In the genomic region with DNA sequence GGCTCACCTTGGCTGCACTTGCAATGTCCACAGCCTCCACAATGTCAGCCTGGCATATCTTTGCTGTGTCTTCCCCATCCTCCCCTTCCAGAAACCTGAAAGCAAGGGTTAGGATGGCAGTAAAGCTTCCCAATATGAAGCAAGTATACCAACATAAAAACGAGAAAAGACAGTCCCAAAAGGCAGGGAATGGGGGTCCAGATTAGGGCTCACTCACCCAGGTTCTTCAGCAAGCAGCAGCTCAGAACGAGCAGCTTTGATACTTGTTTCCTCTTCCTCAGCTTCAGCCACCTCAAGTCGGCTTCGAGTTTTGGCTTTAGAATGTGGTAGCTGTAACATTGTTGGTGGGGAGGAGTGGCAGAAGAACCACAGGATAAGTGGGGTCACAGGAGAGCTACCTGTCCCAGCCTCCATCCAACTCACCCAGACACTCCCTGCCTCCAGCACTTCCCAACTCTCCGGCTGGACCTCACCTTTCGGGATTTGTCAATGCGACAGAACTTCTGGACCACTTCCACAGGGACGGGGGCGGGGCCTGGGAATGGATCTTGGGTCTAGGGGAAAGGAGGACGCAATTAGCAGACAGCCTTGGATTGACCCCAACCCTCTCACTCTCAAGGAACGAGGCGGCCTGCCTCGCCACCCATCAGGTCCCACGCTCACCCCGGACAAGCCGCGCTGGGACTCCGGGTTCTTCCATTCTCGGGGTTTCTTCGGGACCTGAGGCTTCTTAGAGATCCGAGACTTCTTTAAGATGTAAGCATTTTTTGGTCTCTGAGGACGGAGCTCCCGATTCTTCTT, we compare ENCODE assay signal across 8 cellular contexts. TPM values are rescaled to one million over a fixed set of nuclear protein-coding genes. Genes with fewer than 3 reads are reported as not detected.
DNase-seq lines count a peak whose midpoint lies in the region; ATAC-seq, FAIRE-seq and TF ChIP-seq lines count a peak whose summit lies in the region.

No MANE protein-coding gene starts in this region.

- peaks cover 49% of the 10 kb centered on the region for H3K79me2 ChIP-seq in keratinocyte (ENCODE audit: control insufficient read depth, insufficient read depth, low read length)

- no peaks in the 10 kb centered on the region for H3K27me3 Mint-ChIP-seq in T-helper 2 cell treated with Interferon-gamma antibody and Interleukin-4, amounts not matched to agents 5 μg/mL and 100 μg/mL, for 36 hours (ENCODE audit: low read depth)
- H3K27me3 Mint-ChIP-seq in activated T-helper 2 cell treated with anti-CD3 and anti-CD28 coated beads, Interferon-gamma antibody, Interleukin-2, Interleukin-4, amounts not matched to agents 10 μg/mL and 5 μg/mL and 100 μg/mL, durations not matched to agents 14 hours and 24 hours and 36 hours (ENCODE audit: low read depth): no peaks in the 10 kb centered on the region

- H3K36me3 ChIP-seq in keratinocyte (ENCODE audit: control insufficient read depth in 2 of 2, extremely low read depth in 1 of 2, insufficient read depth in 2 of 2, low read length in 2 of 2): peaks cover 33 to 54% of the 10 kb centered on the region in 2 experiments
- peaks cover 21% of the 10 kb centered on the region for H3K36me3 ChIP-seq in thoracic aorta

- H3K9me3 ChIP-seq in keratinocyte (ENCODE audit: control insufficient read depth, low read depth, low read length) (no peaks in the 10 kb centered on the region), thoracic aorta (no peaks in the 10 kb centered on the region)

- H3K36me3 Mint-ChIP-seq in T-helper 2 cell treated with Interferon-gamma antibody and Interleukin-4, amounts not matched to agents 5 μg/mL and 100 μg/mL, for 36 hours (ENCODE audit: low read depth): peaks cover 46% of the 10 kb centered on the region
- peaks cover 53% of the 10 kb centered on the region for H3K36me3 Mint-ChIP-seq in activated T-helper 2 cell treated with anti-CD3 and anti-CD28 coated beads, Interferon-gamma antibody, Interleukin-2, Interleukin-4, amounts not matched to agents 10 μg/mL and 5 μg/mL and 100 μg/mL, durations not matched to agents 14 hours and 24 hours and 36 hours (ENCODE audit: low read depth)

- no peaks in the 10 kb centered on the region for H3K9me1 ChIP-seq in keratinocyte (ENCODE audit: control insufficient read depth, extremely low read depth, insufficient read depth, low read length)

- H3K4me1 Mint-ChIP-seq in T-helper 2 cell treated with Interferon-gamma antibody and Interleukin-4, amounts not matched to agents 5 μg/mL and 100 μg/mL, for 36 hours (ENCODE audit: low read depth): peaks cover 26% of the 10 kb centered on the region
- peaks cover 25% of the 10 kb centered on the region for H3K4me1 Mint-ChIP-seq in activated T-helper 2 cell treated with anti-CD3 and anti-CD28 coated beads, Interferon-gamma antibody, Interleukin-2, Interleukin-4, amounts not matched to agents 10 μg/mL and 5 μg/mL and 100 μg/mL, durations not matched to agents 14 hours and 24 hours and 36 hours (ENCODE audit: low read depth)

- intact Hi-C loops in activated T-helper 2 cell treated with anti-CD3 and anti-CD28 coated beads, Interferon-gamma antibody, Interleukin-2, Interleukin-4, amounts not matched to agents 10 μg/mL and 5 μg/mL and 100 μg/mL, durations not matched to agents 14 hours and 24 hours and 36 hours (cut with micrococcal nuclease): no loop called here

- FAIRE-seq in keratinocyte (lab: Jason Lieb, UNC): no peak

- no peak for DNase-seq in T-helper 2 cell treated with Interferon-gamma antibody and Interleukin-4, amounts not matched to agents 5 μg/mL and 100 μg/mL, for 36 hours (ENCODE audit: low spot score)
- DNase-seq in T-helper 2 cell (no peak), keratinocyte (ENCODE audit: low read depth, low spot score) (no peak), thoracic aorta (ENCODE audit: low spot score) (no peak), anterior cingulate cortex (lab: John Stamatoyannopoulos, UW) (no peak)
- no peak for DNase-seq in activated T-helper 2 cell treated with anti-CD3 and anti-CD28 coated beads, Interferon-gamma antibody, Interleukin-2, Interleukin-4, amounts not matched to agents 10 μg/mL and 5 μg/mL and 100 μg/mL, durations not matched to agents 14 hours and 24 hours and 36 hours (ENCODE audit: low spot score)

- H3K4me3 Mint-ChIP-seq in T-helper 2 cell treated with Interferon-gamma antibody and Interleukin-4, amounts not matched to agents 5 μg/mL and 100 μg/mL, for 36 hours: peak overlapping the region; percentile 98
- peak overlapping the region; percentile 98 for H3K4me3 Mint-ChIP-seq in activated T-helper 2 cell treated with anti-CD3 and anti-CD28 coated beads, Interferon-gamma antibody, Interleukin-2, Interleukin-4, amounts not matched to agents 10 μg/mL and 5 μg/mL and 100 μg/mL, durations not matched to agents 14 hours and 24 hours and 36 hours (ENCODE audit: low read depth)

- peak overlapping the region; percentile 8 for H3K27ac Mint-ChIP-seq in T-helper 2 cell treated with Interferon-gamma antibody and Interleukin-4, amounts not matched to agents 5 μg/mL and 100 μg/mL, for 36 hours
- peak overlapping the region; percentile 20 for H3K27ac Mint-ChIP-seq in activated T-helper 2 cell treated with anti-CD3 and anti-CD28 coated beads, Interferon-gamma antibody, Interleukin-2, Interleukin-4, amounts not matched to agents 10 μg/mL and 5 μg/mL and 100 μg/mL, durations not matched to agents 14 hours and 24 hours and 36 hours

- H3K4me1 ChIP-seq in keratinocyte (ENCODE audit: control insufficient read depth, extremely low read depth, insufficient read depth, low read length): peaks cover 20% of the 10 kb centered on the region
- peaks cover 16 to 22% of the 10 kb centered on the region in 2 donors for H3K4me1 ChIP-seq in thoracic aorta (ENCODE audit: control insufficient read depth in 1 of 2, low read depth in 2 of 2)

- no peak for ATAC-seq in thoracic aorta (ENCODE audit: insufficient number of reproducible peaks, low FRiP score, low read depth)
- no peak for ATAC-seq in HG02870 (IDR thresholded peaks at IDR 0.05; ENCODE audit: unreplicated experiment)
- no peak for ATAC-seq in HG02678 (IDR thresholded peaks at IDR 0.05; ENCODE audit: unreplicated experiment)

- H3K9me3 Mint-ChIP-seq in T-helper 2 cell treated with Interferon-gamma antibody and Interleukin-4, amounts not matched to agents 5 μg/mL and 100 μg/mL, for 36 hours: no peaks in the 10 kb centered on the region
- no peaks in the 10 kb centered on the region for H3K9me3 Mint-ChIP-seq in activated T-helper 2 cell treated with anti-CD3 and anti-CD28 coated beads, Interferon-gamma antibody, Interleukin-2, Interleukin-4, amounts not matched to agents 10 μg/mL and 5 μg/mL and 100 μg/mL, durations not matched to agents 14 hours and 24 hours and 36 hours

- peak overlapping the region; percentile 99 for H3K4me2 ChIP-seq in keratinocyte (ENCODE audit: control insufficient read depth, extremely low read depth, insufficient read depth, low read depth, low read length)

- H3K27me3 ChIP-seq in keratinocyte (ENCODE audit: control insufficient read depth, extremely low read depth, insufficient read depth, low read length) (no peaks in the 10 kb centered on the region), thoracic aorta (replicated peaks; ENCODE audit: insufficient read depth) (no peaks in the 10 kb centered on the region)

- peak overlapping the region; percentile 95 for H2AFZ ChIP-seq in keratinocyte (ENCODE audit: control insufficient read depth, low read length)

- dilution Hi-C loops in keratinocyte (cut with MboI; ENCODE audit: extremely low pct_ligation_motif_present, low sequenced_read_pairs): no loop called here

- H3K4me3 ChIP-seq in keratinocyte (ENCODE audit: control insufficient read depth in 2 of 3, extremely low read depth in 1 of 3, insufficient read depth in 2 of 3, low read depth in 1 of 3, low read length in 3 of 3): peak overlapping the region; percentile 54 to 98 (median 95)
- H3K4me3 ChIP-seq in thoracic aorta: peak overlapping the region; percentile 94

- peak overlapping the region; percentile 95 for H3K9ac ChIP-seq in keratinocyte (ENCODE audit: control insufficient read depth, extremely low read depth, insufficient read depth, low read length)

- TF ChIP-seq CTCF in keratinocyte (optimal IDR thresholded peaks at IDR 0.05 in 1 of 3, IDR thresholded peaks at IDR 0.05 in 1 of 3, conservative IDR thresholded peaks at IDR 0.05 in 1 of 3; ENCODE audit: extremely low read depth in 1 of 3, insufficient read depth in 2 of 3, low read length in 3 of 3) (no peak), thoracic aorta (IDR thresholded peaks at IDR 0.05) (no peak)

- peak overlapping the region; percentile 85 for H3K27ac ChIP-seq in keratinocyte (ENCODE audit: control insufficient read depth, insufficient read depth, low read length)
- peak overlapping the region; percentile 70 to 78 for H3K27ac ChIP-seq in thoracic aorta

- no peaks in the 10 kb centered on the region for H4K20me1 ChIP-seq in keratinocyte (ENCODE audit: control insufficient read depth, extremely low read depth, insufficient read depth, low read length)

RNA-seq across cellular contexts. Expression of gene WDR46, which starts 0.7 kb away (rescaled TPM):
- 87.3 and 98.3 TPM in 2 replicates for total RNA-seq in activated T-helper 2 cell treated with anti-CD3 and anti-CD28 coated beads, Interferon-gamma antibody, Interleukin-2, Interleukin-4, amounts not matched to agents 10 μg/mL and 5 μg/mL and 100 μg/mL, durations not matched to agents 14 hours and 24 hours and 36 hours
- polyA plus RNA-seq in keratinocyte: 43.0 to 49.3 TPM (median 45.0 TPM) in 3 replicates
- polyA plus RNA-seq in keratinocyte (2011; ENCODE audit: low read depth): 55.5 TPM
- polyA plus RNA-seq in keratinocyte (2011; cell fraction: cytosol; rRNA removed): 23.2 and 40.6 TPM in 2 replicates
- 59.1 and 59.7 TPM in 2 replicates for polyA plus RNA-seq in keratinocyte (2011; cell fraction: nucleus; rRNA removed)
- 43.3 and 58.7 TPM in 2 replicates for polyA plus RNA-seq in keratinocyte (2012; ENCODE audit: low replicate concordance)
- 52.5 to 66.9 TPM (median 62.3 TPM) in 3 replicates for polyA minus RNA-seq in keratinocyte
- 66.4 TPM for polyA minus RNA-seq in keratinocyte (2011; cell fraction: cytosol; rRNA and poly(A)+ RNA removed)
- 28.2 and 33.5 TPM in 2 replicates for polyA minus RNA-seq in keratinocyte (2011; cell fraction: nucleus; rRNA and poly(A)+ RNA removed)
- 10 to 100 TPM; 42.6 to 60.3 TPM for total RNA-seq in thoracic aorta

RNA-seq across cellular contexts. Expression of gene PFDN6, which starts 1.1 kb away (rescaled TPM):
- 104 and 117 TPM in 2 replicates for total RNA-seq in activated T-helper 2 cell treated with anti-CD3 and anti-CD28 coated beads, Interferon-gamma antibody, Interleukin-2, Interleukin-4, amounts not matched to agents 10 μg/mL and 5 μg/mL and 100 μg/mL, durations not matched to agents 14 hours and 24 hours and 36 hours
- 68.3 to 106 TPM (median 68.5 TPM) in 3 replicates for polyA plus RNA-seq in keratinocyte
- 80.6 TPM for polyA plus RNA-seq in keratinocyte (2011; ENCODE audit: low read depth)
- 58.1 and 84.8 TPM in 2 replicates for polyA plus RNA-seq in keratinocyte (2011; cell fraction: cytosol; rRNA removed)
- polyA plus RNA-seq in keratinocyte (2011; cell fraction: nucleus; rRNA removed): 54.4 and 66.0 TPM in 2 replicates
- 97.1 and 119 TPM in 2 replicates for polyA plus RNA-seq in keratinocyte (2012; ENCODE audit: low replicate concordance)
- polyA minus RNA-seq in keratinocyte: 7.9 to 25.1 TPM (median 15.5 TPM) in 3 replicates
- 29.5 TPM for polyA minus RNA-seq in keratinocyte (2011; cell fraction: cytosol; rRNA and poly(A)+ RNA removed)
- 6.6 and 8.8 TPM in 2 replicates for polyA minus RNA-seq in keratinocyte (2011; cell fraction: nucleus; rRNA and poly(A)+ RNA removed)
- 10 to 100 TPM; 26.8 to 31.9 TPM for total RNA-seq in thoracic aorta

RNA-seq across cellular contexts. Expression of gene RGL2, which starts 10.4 kb away (rescaled TPM):
- 31.5 and 32.9 TPM in 2 replicates for total RNA-seq in activated T-helper 2 cell treated with anti-CD3 and anti-CD28 coated beads, Interferon-gamma antibody, Interleukin-2, Interleukin-4, amounts not matched to agents 10 μg/mL and 5 μg/mL and 100 μg/mL, durations not matched to agents 14 hours and 24 hours and 36 hours
- 33.6 to 57.3 TPM (median 35.8 TPM) in 3 replicates for polyA plus RNA-seq in keratinocyte
- polyA plus RNA-seq in keratinocyte (2011; ENCODE audit: low read depth): 10.8 TPM
- 24.7 and 34.6 TPM in 2 replicates for polyA plus RNA-seq in keratinocyte (2011; cell fraction: cytosol; rRNA removed)
- 107 and 125 TPM in 2 replicates for polyA plus RNA-seq in keratinocyte (2011; cell fraction: nucleus; rRNA removed)
- 31.8 and 45.3 TPM in 2 replicates for polyA plus RNA-seq in keratinocyte (2012; ENCODE audit: low replicate concordance)
- polyA minus RNA-seq in keratinocyte: 39.6 to 64.0 TPM (median 56.8 TPM) in 3 replicates
- 48.2 TPM for polyA minus RNA-seq in keratinocyte (2011; cell fraction: cytosol; rRNA and poly(A)+ RNA removed)
- 35.5 and 41.4 TPM in 2 replicates for polyA minus RNA-seq in keratinocyte (2011; cell fraction: nucleus; rRNA and poly(A)+ RNA removed)
- 10 to 100 TPM; 49.9 to 83.5 TPM for total RNA-seq in thoracic aorta

RNA-seq across cellular contexts. Expression of gene B3GALT4, which starts 11.4 kb away (rescaled TPM):
- total RNA-seq in activated T-helper 2 cell treated with anti-CD3 and anti-CD28 coated beads, Interferon-gamma antibody, Interleukin-2, Interleukin-4, amounts not matched to agents 10 μg/mL and 5 μg/mL and 100 μg/mL, durations not matched to agents 14 hours and 24 hours and 36 hours: 5.1 and 6.5 TPM in 2 replicates
- polyA plus RNA-seq in keratinocyte: 0.31 to 0.61 TPM (median 0.49 TPM) in 3 replicates
- 1.6 TPM for polyA plus RNA-seq in keratinocyte (2011; ENCODE audit: low read depth)
- 0.18 and 0.52 TPM in 2 replicates for polyA plus RNA-seq in keratinocyte (2011; cell fraction: cytosol; rRNA removed)
- 0.23 and 0.42 TPM in 2 replicates for polyA plus RNA-seq in keratinocyte (2011; cell fraction: nucleus; rRNA removed)
- 0.73 and 3.6 TPM in 2 replicates for polyA plus RNA-seq in keratinocyte (2012; ENCODE audit: low replicate concordance)
- 0.19 to 0.82 TPM (median 0.66 TPM) in 3 replicates for polyA minus RNA-seq in keratinocyte
- polyA minus RNA-seq in keratinocyte (2011; cell fraction: cytosol; rRNA and poly(A)+ RNA removed): not detected
- 0.78 and 0.95 TPM in 2 replicates for polyA minus RNA-seq in keratinocyte (2011; cell fraction: nucleus; rRNA and poly(A)+ RNA removed)
- total RNA-seq in thoracic aorta: 10 to 100 TPM; 18.1 to 27.3 TPM

RNA-seq across cellular contexts. Expression of gene RPS18, which starts 16.5 kb away (rescaled TPM):
- total RNA-seq in activated T-helper 2 cell treated with anti-CD3 and anti-CD28 coated beads, Interferon-gamma antibody, Interleukin-2, Interleukin-4, amounts not matched to agents 10 μg/mL and 5 μg/mL and 100 μg/mL, durations not matched to agents 14 hours and 24 hours and 36 hours: 3,099 and 3,143 TPM in 2 replicates
- 5,669 to 7,560 TPM (median 6,374 TPM) in 3 replicates for polyA plus RNA-seq in keratinocyte
- polyA plus RNA-seq in keratinocyte (2011; ENCODE audit: low read depth): 5,131 TPM
- polyA plus RNA-seq in keratinocyte (2011; cell fraction: cytosol; rRNA removed): 8,032 and 8,200 TPM in 2 replicates
- 2,373 and 2,480 TPM in 2 replicates for polyA plus RNA-seq in keratinocyte (2011; cell fraction: nucleus; rRNA removed)
- polyA plus RNA-seq in keratinocyte (2012; ENCODE audit: low replicate concordance): 5,588 and 7,887 TPM in 2 replicates
- polyA minus RNA-seq in keratinocyte: 1,658 to 4,031 TPM (median 3,145 TPM) in 3 replicates
- polyA minus RNA-seq in keratinocyte (2011; cell fraction: cytosol; rRNA and poly(A)+ RNA removed): 1,661 TPM
- polyA minus RNA-seq in keratinocyte (2011; cell fraction: nucleus; rRNA and poly(A)+ RNA removed): 306 and 457 TPM in 2 replicates
- 1,000 to 10,000 TPM; 1,163 to 1,178 TPM for total RNA-seq in thoracic aorta
